In the genomic region with DNA sequence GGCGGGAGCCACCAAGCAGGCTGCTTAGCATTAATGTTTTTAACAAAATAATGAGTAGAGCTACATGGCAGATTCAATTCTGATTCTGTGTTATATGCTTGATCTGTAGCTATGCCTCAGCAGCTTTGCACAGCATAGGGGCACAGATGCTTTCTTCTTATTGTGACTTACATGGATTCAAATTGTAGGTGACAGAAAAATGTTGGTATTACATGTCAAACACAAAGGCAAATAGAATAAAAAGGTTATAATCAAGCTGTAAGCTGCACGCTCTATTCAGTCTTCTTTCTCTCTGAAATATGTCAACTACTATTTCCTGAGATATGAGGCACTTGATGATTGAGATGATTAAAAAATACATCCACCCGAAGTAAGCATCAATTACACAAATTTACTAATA, we compare ENCODE assay signal across 8 cellular contexts.
"Had no signal": no experiment of that assay in that cellular context is flagged by ENCODE, and none has a peak within 500 bp of the region (broad histone marks: within the 10 kb centered on the region; RNA-seq: fewer than 3 reads in every experiment).

No MANE protein-coding gene starts in this region.

- H3K9ac ChIP-seq: KMS-11 had no signal

- DNase-seq: IMR-90, KBM-7, KG1 had no signal

- H3K27ac ChIP-seq: HL-60, KMS-11 had no signal

- H3K27me3 Mint-ChIP-seq: IgD-negative memory B cell had no signal

- ATAC-seq: HepG2, K562 had no signal

- H3K9me3 Mint-ChIP-seq: IgD-negative memory B cell had no signal

- H3K4me1 Mint-ChIP-seq: IgD-negative memory B cell had no signal

- H3K36me3 Mint-ChIP-seq: IgD-negative memory B cell had no signal

- H3K4me3 Mint-ChIP-seq: IgD-negative memory B cell had no signal

- H3K4me2 ChIP-seq: KMS-11 had no signal

- H3K4me3 ChIP-seq: K562 had no signal

- H3K27ac Mint-ChIP-seq: IgD-negative memory B cell had no signal
